ENCODE assay signal across 16 cellular contexts in the genomic region with DNA sequence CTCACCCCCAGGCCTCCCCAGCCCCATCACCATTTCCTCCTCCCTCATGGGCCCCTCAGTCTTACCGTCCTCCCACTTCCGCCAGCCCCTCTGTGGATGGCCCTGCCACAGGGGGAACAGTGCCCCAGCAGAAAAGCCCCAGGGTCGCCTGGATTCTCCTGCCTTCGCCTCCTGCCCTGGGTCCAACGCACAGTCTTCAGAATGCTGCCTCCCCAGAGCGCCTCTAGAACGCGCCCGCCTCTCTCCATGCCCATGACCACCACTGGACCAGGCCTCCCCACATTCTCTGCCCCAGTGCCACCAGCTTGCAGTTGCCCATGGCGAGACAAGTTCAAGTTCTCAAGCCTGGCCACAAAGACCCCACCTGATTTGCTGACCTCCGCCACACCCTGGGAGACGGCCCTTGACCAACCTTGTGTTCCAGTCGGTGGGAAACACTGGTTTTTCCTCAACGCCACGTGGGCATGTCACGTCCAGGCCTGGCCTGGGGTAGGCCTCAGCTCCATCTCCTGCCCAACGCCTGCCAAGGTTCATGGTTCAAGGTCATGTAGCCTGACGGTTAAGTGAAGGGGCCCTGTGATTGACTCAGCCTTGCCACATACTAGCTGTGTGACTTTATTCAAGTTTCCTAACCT. TPM values are rescaled to one million over a fixed set of nuclear protein-coding genes. Genes with fewer than 3 reads are reported as not detected.
A peak's percentile ranks its signal among the peaks of the same experiment; 100 is the strongest.
DNase-seq lines count a peak whose midpoint lies in the region; ATAC-seq and TF ChIP-seq lines count a peak whose summit lies in the region.
"Had no signal": no experiment of that assay in that cellular context is flagged by ENCODE, and none has a peak within 500 bp of the region (broad histone marks: within the 10 kb centered on the region; RNA-seq: fewer than 3 reads in every experiment).

No MANE protein-coding gene starts in this region.

- H3K27me3 Mint-ChIP-seq in T-helper 2 cell treated with Interferon-gamma antibody and Interleukin-4, amounts not matched to agents 5 μg/mL and 100 μg/mL, for 36 hours (ENCODE audit: low read depth): no peaks in the 10 kb centered on the region
- H3K27me3 Mint-ChIP-seq in GM23338 (ENCODE audit: insufficient read depth, low read depth, poor library complexity): peaks cover 6% of the 10 kb centered on the region
- H3K27me3 Mint-ChIP-seq: activated naive CD8-positive, alpha-beta T cell treated with anti-CD3 and anti-CD28 coated beads, Interleukin-2, amount 50 U/mL, for 24 hours had no signal

- H3K9me2 ChIP-seq in HCT116 (ENCODE audit: insufficient read depth): no peaks in the 10 kb centered on the region
- no peaks in the 10 kb centered on the region for H3K9me2 ChIP-seq in GM23338 (ENCODE audit: insufficient read depth)

- H3K9me3 ChIP-seq in HCT116 (ENCODE audit: control insufficient read depth in 1 of 2, insufficient read depth in 1 of 2, low read depth in 1 of 2, low read length in 2 of 2): no peaks in the 10 kb centered on the region
- H3K9me3 ChIP-seq: heart left ventricle, thoracic aorta had no signal

- peaks cover 7% of the 10 kb centered on the region for H3K4me1 Mint-ChIP-seq in stimulated activated effector memory CD8-positive, alpha-beta T cell treated with anti-CD3 and anti-CD28 coated beads, Interleukin-12 subunit alpha, Interleukin-12 subunit beta, amount 100 ng/mL, for 72 hours
- peaks cover 5% of the 10 kb centered on the region for H3K4me1 Mint-ChIP-seq in T-helper 2 cell treated with Interferon-gamma antibody and Interleukin-4, amounts not matched to agents 5 μg/mL and 100 μg/mL, for 36 hours (ENCODE audit: low read depth)
- peaks cover 5% of the 10 kb centered on the region; the same call in 2 of the 3 replicates for H3K4me1 Mint-ChIP-seq in GM23338

- H3K9ac ChIP-seq in HCT116 (ENCODE audit: low read length): no peak overlapping the region
- H3K9ac ChIP-seq: parathyroid adenoma had no signal

- TF ChIP-seq CTCF in HCT116 (IDR thresholded peaks at IDR 0.05 in 2 of 3, conservative IDR thresholded peaks at IDR 0.05 in 1 of 3; ENCODE audit: borderline replicate concordance in 1 of 3, insufficient read depth in 1 of 3, low read depth in 2 of 3, low read length in 2 of 3) (no peak), dorsolateral prefrontal cortex (IDR thresholded peaks at IDR 0.05 in 54 of 56, conservative IDR thresholded peaks at IDR 0.05 in 2 of 56; ENCODE audit: low read depth in 1 of 56, partially characterized antibody in 56 of 56) (no peak), GM23338 (conservative IDR thresholded peaks at IDR 0.05; ENCODE audit: low read depth in 2 of 2) (no peak)

- intact Hi-C loops in HCT116 (cut with micrococcal nuclease): no loop called here
- intact Hi-C loops in dorsolateral prefrontal cortex (cut with DNase I): loop anchor here (1.0 to 5.0 kb wide), 3 partner anchors 36 to 184 kb away; a partner anchor contains a TSS

- H4K20me1 ChIP-seq in HCT116 (ENCODE audit: insufficient read depth) (no peaks in the 10 kb centered on the region), GM23338 (replicated peaks; ENCODE audit: insufficient read depth) (no peaks in the 10 kb centered on the region)

- no peaks in the 10 kb centered on the region for H3K9me3 Mint-ChIP-seq in stimulated activated effector memory CD8-positive, alpha-beta T cell treated with anti-CD3 and anti-CD28 coated beads, Interleukin-12 subunit alpha, Interleukin-12 subunit beta, amount 100 ng/mL, for 72 hours
- no peaks in the 10 kb centered on the region for H3K9me3 Mint-ChIP-seq in T-helper 2 cell treated with Interferon-gamma antibody and Interleukin-4, amounts not matched to agents 5 μg/mL and 100 μg/mL, for 36 hours
- H3K9me3 Mint-ChIP-seq in GM23338: no peaks in the 10 kb centered on the region
- H3K9me3 Mint-ChIP-seq: activated naive CD8-positive, alpha-beta T cell treated with anti-CD3 and anti-CD28 coated beads, Interleukin-2, amount 50 U/mL, for 24 hours; dendritic cell treated with granulocyte-macrophage colony-stimulating factor and Interleukin-4, amounts not matched to agents 40 ng/mL and 50 ng/mL, for 4 days; naive thymus-derived CD4-positive, alpha-beta T cell; stimulated activated naive B cell treated with anti-CD40 and anti-IgM and Interleukin-4, amounts not matched to agents 10 μg/mL and 1 μg/mL and 100 μg/mL, for 72 hours had no signal

- ATAC-seq in HCT116 (no peak), GM23338 (no peak)
- ATAC-seq in stimulated activated effector memory CD8-positive, alpha-beta T cell treated with anti-CD3 and anti-CD28 coated beads, Interleukin-12 subunit alpha, Interleukin-12 subunit beta, amount 100 ng/mL, for 72 hours: peak; percentile 4

- CTCF ChIA-PET in HCT116 (lab: Charles Lee): interaction anchor here (2.1 kb wide), 1 partner anchor 183 kb away, joined by 8 read pairs; no protein-coding TSS in a partner anchor

- H3K79me2 ChIP-seq in HCT116 (ENCODE audit: insufficient read depth, low read length) (no peaks in the 10 kb centered on the region), GM23338 (replicated peaks; ENCODE audit: insufficient read depth) (no peaks in the 10 kb centered on the region)
- H3K79me2 ChIP-seq: parathyroid adenoma had no signal

- no peaks in the 10 kb centered on the region for H3K27me3 ChIP-seq in HCT116 (ENCODE audit: insufficient read depth, low read length)
- peaks cover 0 to 42% (median 0%) of the 10 kb centered on the region in 45 donors for H3K27me3 ChIP-seq in dorsolateral prefrontal cortex
- H3K27me3 ChIP-seq in GM23338 (ENCODE audit: insufficient read depth): no peaks in the 10 kb centered on the region

- H3K27ac Mint-ChIP-seq in stimulated activated effector memory CD8-positive, alpha-beta T cell treated with anti-CD3 and anti-CD28 coated beads, Interleukin-12 subunit alpha, Interleukin-12 subunit beta, amount 100 ng/mL, for 72 hours: no peak overlapping the region
- no peak overlapping the region for H3K27ac Mint-ChIP-seq in T-helper 2 cell treated with Interferon-gamma antibody and Interleukin-4, amounts not matched to agents 5 μg/mL and 100 μg/mL, for 36 hours
- H3K27ac Mint-ChIP-seq in GM23338: no peak overlapping the region
- H3K27ac Mint-ChIP-seq: activated naive CD8-positive, alpha-beta T cell treated with anti-CD3 and anti-CD28 coated beads, Interleukin-2, amount 50 U/mL, for 24 hours; dendritic cell treated with granulocyte-macrophage colony-stimulating factor and Interleukin-4, amounts not matched to agents 40 ng/mL and 50 ng/mL, for 4 days had no signal

- H3K4me3 Mint-ChIP-seq in stimulated activated effector memory CD8-positive, alpha-beta T cell treated with anti-CD3 and anti-CD28 coated beads, Interleukin-12 subunit alpha, Interleukin-12 subunit beta, amount 100 ng/mL, for 72 hours: peak overlapping the region; percentile 32
- no peak overlapping the region for H3K4me3 Mint-ChIP-seq in T-helper 2 cell treated with Interferon-gamma antibody and Interleukin-4, amounts not matched to agents 5 μg/mL and 100 μg/mL, for 36 hours
- no peak overlapping the region for H3K4me3 Mint-ChIP-seq in GM23338
- H3K4me3 Mint-ChIP-seq: activated naive CD8-positive, alpha-beta T cell treated with anti-CD3 and anti-CD28 coated beads, Interleukin-2, amount 50 U/mL, for 24 hours; dendritic cell treated with granulocyte-macrophage colony-stimulating factor and Interleukin-4, amounts not matched to agents 40 ng/mL and 50 ng/mL, for 4 days; naive thymus-derived CD4-positive, alpha-beta T cell had no signal

- POLR2A ChIA-PET in HCT116 (lab: Charles Lee): no interaction called here

- H3F3A ChIP-seq in GM23338 (replicated peaks; ENCODE audit: low read depth): no peaks in the 10 kb centered on the region

- H3K4me3 ChIP-seq in HCT116 (replicated peaks in 1 of 2; ENCODE audit: low read depth in 1 of 2, low read length in 2 of 2): no peak overlapping the region
- H3K4me3 ChIP-seq in dorsolateral prefrontal cortex: peak overlapping the region in 3 of 59 donors; percentile 53 to 80 (median 70)
- H3K4me3 ChIP-seq in GM23338: no peak overlapping the region

- peak overlapping the region; percentile 79 for H3K4me2 ChIP-seq in HCT116 (ENCODE audit: low read length)
- no peak overlapping the region for H3K4me2 ChIP-seq in GM23338

- TF ChIP-seq POLR2A in HCT116 (IDR thresholded peaks at IDR 0.05; ENCODE audit: borderline replicate concordance, extremely low read depth, insufficient read depth, insufficient read length): no peak

- DNase-seq in activated CD4-positive, CD25-positive, alpha-beta regulatory T cell treated with anti-CD3 and anti-CD28 coated beads, Interleukin-2, amount 50 U/mL, for 72 hours: peak; percentile 28
- no peak for DNase-seq in activated CD4-positive, CD25-positive, alpha-beta regulatory T cell (lab: John Stamatoyannopoulos, UW)
- DNase-seq in HCT116 (ENCODE audit: low read depth, low spot score): no peak
- peak in 3 of 10 donors; percentile 30 to 45 (median 41) for DNase-seq in dorsolateral prefrontal cortex
- no peak for DNase-seq in stimulated activated effector memory CD8-positive, alpha-beta T cell treated with anti-CD3 and anti-CD28 coated beads, Interleukin-12 subunit alpha, Interleukin-12 subunit beta, amount 100 ng/mL, for 72 hours (ENCODE audit: low spot score in 2 of 2)
- no peak for DNase-seq in T-helper 2 cell treated with Interferon-gamma antibody and Interleukin-4, amounts not matched to agents 5 μg/mL and 100 μg/mL, for 36 hours (ENCODE audit: low spot score)
- DNase-seq in SIG-M5 (lab: John Stamatoyannopoulos, UW): no peak
- no peak for DNase-seq in GM23338 (ENCODE audit: low spot score)

- H3K4me1 ChIP-seq in HCT116 (ENCODE audit: control insufficient read depth in 1 of 2, insufficient read depth in 2 of 2, low read length in 2 of 2): peaks cover 0 to 10% of the 10 kb centered on the region in 2 experiments; a peak in 2 of 4 replicates
- H3K4me1 ChIP-seq in GM23338 (ENCODE audit: insufficient read depth): no peaks in the 10 kb centered on the region
- H3K4me1 ChIP-seq: parathyroid adenoma had no signal

- no peak overlapping the region for H3K27ac ChIP-seq in HCT116 (ENCODE audit: low read depth, low read length)
- H3K27ac ChIP-seq in dorsolateral prefrontal cortex: peak overlapping the region in 31 of 59 donors; percentile 83 to 99 (median 97)
- no peak overlapping the region for H3K27ac ChIP-seq in GM23338 (ENCODE audit: low read depth)
- H3K27ac ChIP-seq: 22Rv1, parathyroid adenoma had no signal

- H3K36me3 ChIP-seq in HCT116 (ENCODE audit: control insufficient read depth in 1 of 2, insufficient read depth in 2 of 2, low read length in 2 of 2) (no peaks in the 10 kb centered on the region), GM23338 (ENCODE audit: insufficient read depth) (no peaks in the 10 kb centered on the region)
- H3K36me3 ChIP-seq: heart left ventricle, thoracic aorta had no signal

- no TSS peak for BruUV-seq in HCT116 (replicated peaks; lab: Mats Ljungman, UMichigan)

- H3K36me3 Mint-ChIP-seq in stimulated activated effector memory CD8-positive, alpha-beta T cell treated with anti-CD3 and anti-CD28 coated beads, Interleukin-12 subunit alpha, Interleukin-12 subunit beta, amount 100 ng/mL, for 72 hours: no peaks in the 10 kb centered on the region
- no peaks in the 10 kb centered on the region for H3K36me3 Mint-ChIP-seq in T-helper 2 cell treated with Interferon-gamma antibody and Interleukin-4, amounts not matched to agents 5 μg/mL and 100 μg/mL, for 36 hours (ENCODE audit: low read depth)
- H3K36me3 Mint-ChIP-seq in GM23338 (ENCODE audit: low read depth): no peaks in the 10 kb centered on the region
- H3K36me3 Mint-ChIP-seq: naive thymus-derived CD4-positive, alpha-beta T cell; stimulated activated naive B cell treated with anti-CD40 and anti-IgM and Interleukin-4, amounts not matched to agents 10 μg/mL and 1 μg/mL and 100 μg/mL, for 72 hours had no signal

- H2AFZ ChIP-seq in HCT116 (ENCODE audit: low read depth, low read length, poor library complexity, severe bottlenecking) (no peak overlapping the region), GM23338 (no peak overlapping the region)
- H2AFZ ChIP-seq: parathyroid adenoma had no signal

- RAD21 ChIA-PET in HCT116 (lab: Charles Lee; ENCODE audit: low non-redundant PET in 1 of 2, low total read pairs in 2 of 2, uncharacterized antibody in 2 of 2, unreplicated experiment in 2 of 2): interaction anchor here in 1 of 2 experiments (0.6 kb wide), 1 partner anchor 71 kb away, joined by 4 read pairs; no protein-coding TSS in a partner anchor

- TF ChIP-seq RAD21 in HCT116 (IDR thresholded peaks at IDR 0.05; ENCODE audit: low read depth): no peak

RNA-seq across cellular contexts. Expression of a gene that starts 0.6 kb away (rescaled TPM):
- total RNA-seq in HCT116 (2021; ENCODE audit: unreplicated experiment): 4.8 TPM
- polyA plus RNA-seq in HCT116 (2012): 6.6 and 8.6 TPM in 2 replicates
- 100 to 1,000 TPM in 98 of 120 experiments, 10 to 100 TPM in 22; 22.2 to 541 (median 140) TPM for total RNA-seq in dorsolateral prefrontal cortex
- 3.2 and 4.1 TPM in 2 replicates for total RNA-seq in GM23338 (2014; rRNA removed; shearing (Covaris generic))
- polyA plus RNA-seq in GM23338 (2016; fragmentation: Nextera tagmentation; extraction: Ambion mirVana): 0.30 and 0.70 TPM in 2 replicates
- polyA plus RNA-seq: naive thymus-derived CD4-positive, alpha-beta T cell had no signal

RNA-seq across cellular contexts. Expression of a gene that starts 17.4 kb away (rescaled TPM):
- total RNA-seq in HCT116 (2021; ENCODE audit: unreplicated experiment): not detected
- polyA plus RNA-seq in HCT116 (2012): 0.21 and 0.39 TPM in 2 replicates
- total RNA-seq in dorsolateral prefrontal cortex: 10 to 100 TPM in 19 of 120 experiments, 1 to 10 TPM in 101; 1.8 to 14.2 (median 6.3) TPM
- 0.23 TPM in 1 of 2 replicates, not detected in the other for total RNA-seq in GM23338 (2014; rRNA removed; shearing (Covaris generic))
- polyA plus RNA-seq in GM23338 (2016; fragmentation: Nextera tagmentation; extraction: Ambion mirVana): 0.15 and 0.19 TPM in 2 replicates
- total RNA-seq: naive thymus-derived CD4-positive, alpha-beta T cell had no signal
- polyA plus RNA-seq: naive thymus-derived CD4-positive, alpha-beta T cell had no signal

RNA-seq across cellular contexts. Expression of a gene that starts 30.8 kb away (rescaled TPM):
- 49.7 TPM for total RNA-seq in HCT116 (2021; ENCODE audit: unreplicated experiment)
- polyA plus RNA-seq in HCT116 (2012): 88.3 and 106 TPM in 2 replicates
- 10 to 100 TPM; 35.7 to 90.5 (median 70.9) TPM for total RNA-seq in dorsolateral prefrontal cortex
- 43.0 and 49.0 TPM in 2 replicates for total RNA-seq in GM23338 (2014; rRNA removed; shearing (Covaris generic))
- 41.4 and 45.5 TPM in 2 replicates for polyA plus RNA-seq in GM23338 (2016; fragmentation: Nextera tagmentation; extraction: Ambion mirVana)

RNA-seq across cellular contexts. Expression of a gene that starts 31.1 kb away (rescaled TPM):
- total RNA-seq in HCT116 (2021; ENCODE audit: unreplicated experiment): 182 TPM
- polyA plus RNA-seq in HCT116 (2012): 368 and 404 TPM in 2 replicates
- 100 to 1,000 TPM in 14 of 120 experiments, 10 to 100 TPM in 106; 55.7 to 109 (median 84.8) TPM for total RNA-seq in dorsolateral prefrontal cortex
- 107 and 168 TPM in 2 replicates for total RNA-seq in GM23338 (2014; rRNA removed; shearing (Covaris generic))
- polyA plus RNA-seq in GM23338 (2016; fragmentation: Nextera tagmentation; extraction: Ambion mirVana): 352 and 404 TPM in 2 replicates

RNA-seq across cellular contexts. Expression of a gene that starts 38.8 kb away (rescaled TPM):
- total RNA-seq in HCT116 (2021; ENCODE audit: unreplicated experiment) (7.1 TPM), dorsolateral prefrontal cortex (1 to 10 TPM; 2.4 to 8.3 (median 4.5) TPM)
- polyA plus RNA-seq in HCT116 (2012): 7.8 and 9.9 TPM in 2 replicates
- total RNA-seq in GM23338 (2014; rRNA removed; shearing (Covaris generic)): 4.0 and 8.9 TPM in 2 replicates
- 2.4 and 2.9 TPM in 2 replicates for polyA plus RNA-seq in GM23338 (2016; fragmentation: Nextera tagmentation; extraction: Ambion mirVana)

Comparison
In these comparisons a context has a peak if more than half of its experiments do, and no peak if none do; other contexts are left out.
1. H3K27ac ChIP-seq: peak in dorsolateral prefrontal cortex (31 of 59); none in HCT116 (single experiment) and GM23338 (single experiment).